In genomic region chr12:28159688-28160087, GRCh38 we compare ENCODE assay signal across 34 cellular contexts. TPM values are rescaled to one million over a fixed set of nuclear protein-coding genes. Genes with fewer than 3 reads are reported as not detected.
A peak's percentile ranks its signal among the peaks of the same experiment; 100 is the strongest.
DNase-seq lines count a peak whose midpoint lies in the region; ATAC-seq, FAIRE-seq and TF ChIP-seq lines count a peak whose summit lies in the region.
"Had no signal": no experiment of that assay in that cellular context is flagged by ENCODE, and none has a peak within 500 bp of the region (broad histone marks: within the 10 kb centered on the region; RNA-seq: fewer than 3 reads in every experiment).

No MANE protein-coding gene starts in this region.

- H3K4me1 Mint-ChIP-seq in natural killer cell treated with Interleukin-12 subunit alpha and Interleukin-12 subunit beta and Interleukin-15 and Interleukin-18, amount 100 ng/mL, for 72 hours (ENCODE audit: low read depth in 2 of 2) = no peaks in the 10 kb centered on the region
- H3K4me1 Mint-ChIP-seq: B cell; CD14-positive monocyte; CD4-positive, CD25-positive, alpha-beta regulatory T cell had no signal

- no peaks in the 10 kb centered on the region for H3K36me3 ChIP-seq in pancreas
- H3K36me3 ChIP-seq in small intestine (ENCODE audit: control insufficient read depth in 2 of 2, insufficient read depth in 2 of 2, low read length in 2 of 2) = no peaks in the 10 kb centered on the region
- no peaks in the 10 kb centered on the region for H3K36me3 ChIP-seq in left ventricle myocardium inferior
- H3K36me3 ChIP-seq: BE2C, BLaER1 had no signal

- FAIRE-seq in TTC549 (lab: Jason Lieb, UNC) (peak; percentile 38), pancreas (lab: Jason Lieb, UNC) (no peak), small intestine (lab: Jason Lieb, UNC) (peak; percentile 53)
- FAIRE-seq: A549, D721Med had no signal

- no peaks in the 10 kb centered on the region for H3K9me3 ChIP-seq in pancreas
- H3K9me3 ChIP-seq in small intestine (ENCODE audit: control insufficient read depth, low read depth) = no peaks in the 10 kb centered on the region
- H3K9me3 ChIP-seq in left ventricle myocardium inferior (replicated peaks) = no peaks in the 10 kb centered on the region
- H3K9me3 ChIP-seq: A549, BE2C, Caco-2 had no signal

- TF ChIP-seq CTCF in pancreas (IDR thresholded peaks at IDR 0.05) (no peak), left ventricle myocardium inferior (IDR thresholded peaks at IDR 0.05; ENCODE audit: borderline replicate concordance) (no peak)

- H3K4me3 ChIP-seq in pancreas (no peak overlapping the region), small intestine (ENCODE audit: low read depth in 1 of 2, low read length in 2 of 2) (no peak overlapping the region), left ventricle myocardium inferior (no peak overlapping the region)
- H3K4me3 ChIP-seq: A549; BLaER1; BLaER1 treated with 17β-estradiol and CSF1 and Interleukin-3, amounts not matched to agents 10 nM and 100 nM had no signal

- peaks cover 5 to 7% of the 10 kb centered on the region in 2 donors for H3K27me3 Mint-ChIP-seq in natural killer cell treated with Interleukin-12 subunit alpha and Interleukin-12 subunit beta and Interleukin-15 and Interleukin-18, amount 100 ng/mL, for 72 hours
- H3K27me3 Mint-ChIP-seq: B cell; CD4-positive, alpha-beta T cell; CD4-positive, CD25-positive, alpha-beta regulatory T cell had no signal

- intact Hi-C loops in pancreas (cut with DNase I) (no loop called here), left ventricle myocardium inferior (cut with micrococcal nuclease) (no loop called here)

- DNase-seq in pancreas = no peak
- no peak for DNase-seq in small intestine
- no peak for DNase-seq in natural killer cell treated with Interleukin-12 subunit alpha and Interleukin-12 subunit beta and Interleukin-15 and Interleukin-18, amount 100 ng/mL, for 72 hours (ENCODE audit: low spot score)
- DNase-seq in left ventricle myocardium inferior = no peak
- DNase-seq: 8988T; ACHN; AML-193; BE2C; C1 segment of cervical spinal cord; Caco-2; Calu3; CD4-positive, alpha-beta memory T cell; CD4-positive, alpha-beta T cell; CD4-positive, CD25-positive, alpha-beta regulatory T cell; CD8-positive, alpha-beta memory T cell; CD8-positive, alpha-beta T cell; COR-L47; DMS 273 treated with DMSO at 0.1 percent for 48 hours; DMS153; DMS53; DMS79; DMS79 treated with DMSO at 0.1 percent for 48 hours; DND-41; EL had no signal

- 18 to 28% methylated on average over 1 of the region's 1 CpG for WGBS in pancreas, 2 donors
- WGBS in small intestine, 3 donors = 62 to 77% (median 64%) methylated on average over 1 of the region's 1 CpG

- no peaks in the 10 kb centered on the region for H3K9me3 Mint-ChIP-seq in natural killer cell treated with Interleukin-12 subunit alpha and Interleukin-12 subunit beta and Interleukin-15 and Interleukin-18, amount 100 ng/mL, for 72 hours
- H3K9me3 Mint-ChIP-seq: CD4-positive, alpha-beta memory T cell; CD4-positive, alpha-beta T cell; CD8-positive, alpha-beta T cell had no signal

- H3K27ac ChIP-seq in pancreas (no peak overlapping the region), small intestine (ENCODE audit: low read depth in 1 of 2, low read length in 1 of 2) (no peak overlapping the region), left ventricle myocardium inferior (replicated peaks) (no peak overlapping the region)
- H3K27ac ChIP-seq: 22Rv1; A549; BLaER1; BLaER1 treated with 17β-estradiol and CSF1 and Interleukin-3, amounts not matched to agents 10 nM and 100 nM; C4-2B had no signal

- H3K27me3 ChIP-seq in pancreas (no peaks in the 10 kb centered on the region), small intestine (ENCODE audit: control insufficient read depth in 2 of 2, insufficient read depth in 2 of 2, low read length in 2 of 2) (no peaks in the 10 kb centered on the region), left ventricle myocardium inferior (ENCODE audit: low read depth) (no peaks in the 10 kb centered on the region)
- H3K27me3 ChIP-seq: BE2C; BLaER1; BLaER1 treated with 17β-estradiol and CSF1 and Interleukin-3, amounts not matched to agents 10 nM and 100 nM had no signal

- H3K36me3 Mint-ChIP-seq in natural killer cell treated with Interleukin-12 subunit alpha and Interleukin-12 subunit beta and Interleukin-15 and Interleukin-18, amount 100 ng/mL, for 72 hours = no peaks in the 10 kb centered on the region
- H3K36me3 Mint-ChIP-seq: CD14-positive monocyte had no signal

- ATAC-seq in pancreas (peak in 3 of 4 donors; percentile 50 to 76 (median 65)), HG02763 (IDR thresholded peaks at IDR 0.05; ENCODE audit: unreplicated experiment) (no peak)
- no peak for ATAC-seq in natural killer cell treated with Interleukin-12 subunit alpha and Interleukin-12 subunit beta and Interleukin-15 and Interleukin-18, amount 100 ng/mL, for 72 hours
- ATAC-seq: A549; CD8-positive, alpha-beta T cell had no signal

- no peak overlapping the region for H3K4me3 Mint-ChIP-seq in natural killer cell treated with Interleukin-12 subunit alpha and Interleukin-12 subunit beta and Interleukin-15 and Interleukin-18, amount 100 ng/mL, for 72 hours
- H3K4me3 Mint-ChIP-seq: B cell; CD14-positive monocyte; CD4-positive, alpha-beta memory T cell; CD4-positive, alpha-beta T cell; CD4-positive, CD25-positive, alpha-beta regulatory T cell; CD8-positive, alpha-beta memory T cell; CD8-positive, alpha-beta T cell had no signal

- H3K27ac Mint-ChIP-seq in natural killer cell treated with Interleukin-12 subunit alpha and Interleukin-12 subunit beta and Interleukin-15 and Interleukin-18, amount 100 ng/mL, for 72 hours = no peak overlapping the region
- H3K27ac Mint-ChIP-seq: B cell; CD14-positive monocyte; CD4-positive, alpha-beta memory T cell; CD4-positive, alpha-beta T cell; CD4-positive, CD25-positive, alpha-beta regulatory T cell; CD8-positive, alpha-beta memory T cell; CD8-positive, alpha-beta T cell had no signal

- H3K4me1 ChIP-seq in pancreas = peaks cover 0 to 6% (median 0%) of the 10 kb centered on the region in 3 donors
- no peaks in the 10 kb centered on the region for H3K4me1 ChIP-seq in small intestine (ENCODE audit: control insufficient read depth in 2 of 2, insufficient read depth in 1 of 2, low read depth in 1 of 2, low read length in 1 of 2)
- H3K4me1 ChIP-seq in left ventricle myocardium inferior = no peaks in the 10 kb centered on the region
- H3K4me1 ChIP-seq: Caco-2 had no signal

RNA-seq across cellular contexts. Expression of gene CCDC91, which starts 30.6 kb away (rescaled TPM):
- total RNA-seq in pancreas = 10 to 100 TPM; 18.0 to 27.0 (median 20.4) TPM
- polyA plus RNA-seq in pancreas = 10 to 100 TPM; 15.0 to 18.7 TPM
- 10 to 100 TPM; 12.5 to 13.8 (median 12.8) TPM for polyA plus RNA-seq in small intestine
- total RNA-seq in natural killer cell treated with Interleukin-12 subunit alpha and Interleukin-12 subunit beta and Interleukin-15 and Interleukin-18, amount 100 ng/mL, for 72 hours = 10 to 100 TPM; 21.7 to 44.6 TPM
- total RNA-seq in left ventricle myocardium inferior = 46.4 TPM

Comparison
In these comparisons a context has a peak if more than half of its experiments do, and no peak if none do; other contexts are left out.
1. ATAC-seq: peak in pancreas (3 of 4); none in natural killer cell treated with Interleukin-12 subunit alpha and Interleukin-12 subunit beta and Interleukin-15 and Interleukin-18, amount 100 ng/mL, for 72 hours (0 of 2) and HG02763 (single experiment).